8 cellular contexts compared by ENCODE assay signal in genomic region chr1:156214024-156214748, GRCh38. TPM values are rescaled to one million over a fixed set of nuclear protein-coding genes. Genes with fewer than 3 reads are reported as not detected.
DNase-seq lines count a peak whose midpoint lies in the region; ATAC-seq, FAIRE-seq and TF ChIP-seq lines count a peak whose summit lies in the region.

No MANE protein-coding gene starts in this region.

- 81% methylated on average over 16 of the region's 16 CpGs for WGBS in A549 (ENCODE audit: missing lambda C conversion rate)

- TF ChIP-seq RAD21 in A549 (conservative IDR thresholded peaks at IDR 0.05 in 1 of 2, IDR thresholded peaks at IDR 0.05 in 1 of 2): no peak

- no peaks in the 10 kb centered on the region for H3K27me3 Mint-ChIP-seq in type B pancreatic cell

- TF ChIP-seq CTCF in A549 (IDR thresholded peaks at IDR 0.05) (no peak), HEK293 (tag by site-specific recombination; IDR thresholded peaks at IDR 0.05) (no peak), type B pancreatic cell (conservative IDR thresholded peaks at IDR 0.05) (no peak)

- H3K9me3 ChIP-seq in A549 (no peaks in the 10 kb centered on the region), HEK293 (ENCODE audit: control insufficient read depth, insufficient read depth, low read depth, low read length) (no peaks in the 10 kb centered on the region)

- peak in 1 of 2 experiments; percentile 47 for DNase-seq in A549 (ENCODE audit: low read depth in 1 of 2, low spot score in 1 of 2)
- peak; percentile 21 for DNase-seq in activated T-helper 9 cell treated with anti-CD3 and anti-CD28 coated beads, Interleukin-2, amount 50 U/mL, for 16 hours (ENCODE audit: low read depth)
- DNase-seq in iris pigment epithelial cell (ENCODE audit: low read depth): peak; percentile 79
- no peak for DNase-seq in type B pancreatic cell (ENCODE audit: extremely low spot score, unreplicated experiment)
- DNase-seq in putamen (ENCODE audit: low spot score): no peak
- no peak for DNase-seq in NK-92 treated with Interleukin-12 subunit alpha and Interleukin-12 subunit beta, amount 100 ng/mL, for 24 hours (lab: John Stamatoyannopoulos, UW)

- H3K27ac ChIP-seq in A549: peak overlapping the region; percentile 93 to 96
- no peak overlapping the region for H3K27ac ChIP-seq in HEK293 (ENCODE audit: extremely low read depth, low read depth, low read length)

- H3K4me3 ChIP-seq in A549 (peak overlapping the region; percentile 65), HEK293 (ENCODE audit: low read depth, low read length) (peak overlapping the region; percentile 99)

- no peak for ATAC-seq in A549
- ATAC-seq in GM18511 (IDR thresholded peaks at IDR 0.05; ENCODE audit: unreplicated experiment): no peak

- POLR2A ChIA-PET in A549 (lab: Yijun Ruan, JAX) (interaction anchor here (1.6 to 2.1 kb wide), 4 partner anchors 11 to 91 kb away, joined by 5 to 37 read pairs (median 11); partner anchors contain the start of gene SLC25A44), HEK293 (lab: Yijun Ruan, JAX) (interaction anchor here (0.7 to 2.7 kb wide), 7 partner anchors 19 to 232 kb away, joined by 3 to 49 read pairs (median 5); partner anchors contain the start of gene SLC25A44)

- H3K36me3 Mint-ChIP-seq in type B pancreatic cell: peaks cover 20% of the 10 kb centered on the region

- H3K4me3 Mint-ChIP-seq in type B pancreatic cell: peak overlapping the region; percentile 91

- H3K4me1 ChIP-seq in A549 (peaks cover 13% of the 10 kb centered on the region; the same call in 2 of the 3 replicates), HEK293 (ENCODE audit: control insufficient read depth, insufficient read depth, low read length) (no peaks in the 10 kb centered on the region)

- no peaks in the 10 kb centered on the region for H3K9me3 Mint-ChIP-seq in type B pancreatic cell

- peaks cover 0 to 33% of the 10 kb centered on the region in 2 experiments; a peak in 2 of 3 replicates for H3K36me3 ChIP-seq in HEK293 (ENCODE audit: control insufficient read depth in 2 of 2, insufficient read depth in 1 of 2, low read length in 2 of 2)

- H3K27ac Mint-ChIP-seq in type B pancreatic cell: peak overlapping the region; percentile 95

- peak overlapping the region; percentile 95 for H3K4me2 ChIP-seq in A549

- CTCF ChIA-PET in A549 (lab: Yijun Ruan, JAX) (interaction anchor here (0.7 to 7.9 kb wide), 8 partner anchors 11 to 123 kb away, joined by 3 to 84 read pairs (median 4); partner anchors contain the start of gene SLC25A44), HEK293 (lab: Yijun Ruan, JAX) (interaction anchor here (0.6 to 3.9 kb wide), 8 partner anchors 11 to 561 kb away, joined by 3 to 29 read pairs (median 4); no protein-coding TSS in a partner anchor)

- TF ChIP-seq POLR2A in A549 (IDR thresholded peaks at IDR 0.05; ENCODE audit: low read length): no peak

- no peak for FAIRE-seq in A549 (lab: Jason Lieb, UNC)

- no peak for TF ChIP-seq EP300 in A549 (IDR thresholded peaks at IDR 0.05)

- peaks cover 4% of the 10 kb centered on the region for H3K4me1 Mint-ChIP-seq in type B pancreatic cell (ENCODE audit: unreplicated experiment)

TF ChIP-seq in A549, 52 proteins besides CTCF, POLR2A, EP300 and RAD21:
- TF ChIP-seq ZSCAN20 (CRISPR knock-in tag; IDR thresholded peaks at IDR 0.05): no peak
- TF ChIP-seq FOSL2 (IDR thresholded peaks at IDR 0.05): no peak
- peak; percentile 77 for TF ChIP-seq FOSL2 (CRISPR knock-in tag; IDR thresholded peaks at IDR 0.05)
- TF ChIP-seq TP53 (CRISPR knock-in tag; IDR thresholded peaks at IDR 0.05): no peak
- peak; percentile 81 for TF ChIP-seq NFE2L2 (conservative IDR thresholded peaks at IDR 0.05; ENCODE audit: low read length)
- no peak for TF ChIP-seq JUN (IDR thresholded peaks at IDR 0.05)
- peak; percentile 94 for TF ChIP-seq MAFK (IDR thresholded peaks at IDR 0.05; ENCODE audit: partially characterized antibody)
- TF ChIP-seq, protein P1, sequence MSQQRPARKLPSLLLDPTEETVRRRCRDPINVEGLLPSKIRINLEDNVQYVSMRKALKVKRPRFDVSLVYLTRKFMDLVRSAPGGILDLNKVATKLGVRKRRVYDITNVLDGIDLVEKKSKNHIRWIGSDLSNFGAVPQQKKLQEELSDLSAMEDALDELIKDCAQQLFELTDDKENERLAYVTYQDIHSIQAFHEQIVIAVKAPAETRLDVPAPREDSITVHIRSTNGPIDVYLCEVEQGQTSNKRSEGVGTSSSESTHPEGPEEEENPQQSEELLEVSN (IDR thresholded peaks at IDR 0.05; ENCODE audit: borderline replicate concordance, low read depth): no peak

TF ChIP-seq in HEK293, 187 proteins besides CTCF, POLR2A, EP300 and RAD21 (continues in another document):
- TF ChIP-seq ZNF184 (tag by site-specific recombination; IDR thresholded peaks at IDR 0.05) (no peak), ZNF571 (tag by site-specific recombination; IDR thresholded peaks at IDR 0.05) (no peak), ZNF10 (tag by site-specific recombination; IDR thresholded peaks at IDR 0.05) (no peak), ZNF654 (tag by site-specific recombination; IDR thresholded peaks at IDR 0.05; ENCODE audit: low read depth) (no peak), ZSCAN23 (tag by site-specific recombination; IDR thresholded peaks at IDR 0.05) (no peak), ZNF501 (tag by site-specific recombination; IDR thresholded peaks at IDR 0.05) (no peak)
- TF ChIP-seq, protein P2, sequence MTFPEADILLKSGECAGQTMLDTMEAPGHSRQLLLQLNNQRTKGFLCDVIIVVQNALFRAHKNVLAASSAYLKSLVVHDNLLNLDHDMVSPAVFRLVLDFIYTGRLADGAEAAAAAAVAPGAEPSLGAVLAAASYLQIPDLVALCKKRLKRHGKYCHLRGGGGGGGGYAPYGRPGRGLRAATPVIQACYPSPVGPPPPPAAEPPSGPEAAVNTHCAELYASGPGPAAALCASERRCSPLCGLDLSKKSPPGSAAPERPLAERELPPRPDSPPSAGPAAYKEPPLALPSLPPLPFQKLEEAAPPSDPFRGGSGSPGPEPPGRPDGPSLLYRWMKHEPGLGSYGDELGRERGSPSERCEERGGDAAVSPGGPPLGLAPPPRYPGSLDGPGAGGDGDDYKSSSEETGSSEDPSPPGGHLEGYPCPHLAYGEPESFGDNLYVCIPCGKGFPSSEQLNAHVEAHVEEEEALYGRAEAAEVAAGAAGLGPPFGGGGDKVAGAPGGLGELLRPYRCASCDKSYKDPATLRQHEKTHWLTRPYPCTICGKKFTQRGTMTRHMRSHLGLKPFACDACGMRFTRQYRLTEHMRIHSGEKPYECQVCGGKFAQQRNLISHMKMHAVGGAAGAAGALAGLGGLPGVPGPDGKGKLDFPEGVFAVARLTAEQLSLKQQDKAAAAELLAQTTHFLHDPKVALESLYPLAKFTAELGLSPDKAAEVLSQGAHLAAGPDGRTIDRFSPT (tag by site-specific recombination; IDR thresholded peaks at IDR 0.05): peak; percentile 31; the same call in 1 of the 2 replicates

RNA-seq across cellular contexts. Expression of gene PMF1, which starts 1.4 kb away (rescaled TPM):
- polyA plus RNA-seq in A549 (2011; rRNA removed) (61.4 and 63.9 TPM in 2 replicates), A549 (2017; fragmentation: RNase III; extraction: RNeasy Plus Mini Kit Qiagen cat#74134 plus additional on column Dnase treatment) (57.7 to 59.8 TPM (median 59.4 TPM) in 3 replicates)
- 104 and 111 TPM in 2 replicates for polyA plus RNA-seq in A549 (2012; cell fraction: cytosol; rRNA removed)
- polyA plus RNA-seq in A549 (2012; cell fraction: nucleus; rRNA removed): 92.8 and 122 TPM in 2 replicates
- 22.0 and 25.5 TPM in 2 replicates for polyA minus RNA-seq in A549 (2011; rRNA and poly(A)+ RNA removed)
- total RNA-seq in type B pancreatic cell (ENCODE audit: low replicate concordance): 56.1 and 62.0 TPM in 2 replicates

RNA-seq across cellular contexts. Expression of gene SLC25A44, which starts 20.3 kb away (rescaled TPM):
- polyA plus RNA-seq in A549 (2011; rRNA removed): 30.7 and 38.8 TPM in 2 replicates
- polyA plus RNA-seq in A549 (2012; cell fraction: cytosol; rRNA removed): 19.9 and 24.4 TPM in 2 replicates
- 11.8 and 17.0 TPM in 2 replicates for polyA plus RNA-seq in A549 (2012; cell fraction: nucleus; rRNA removed)
- 22.7 to 25.1 TPM (median 23.1 TPM) in 3 replicates for polyA plus RNA-seq in A549 (2017; fragmentation: RNase III; extraction: RNeasy Plus Mini Kit Qiagen cat#74134 plus additional on column Dnase treatment)
- 34.0 and 47.4 TPM in 2 replicates for polyA minus RNA-seq in A549 (2011; rRNA and poly(A)+ RNA removed)
- total RNA-seq in type B pancreatic cell (ENCODE audit: low replicate concordance): 18.6 and 21.8 TPM in 2 replicates

RNA-seq across cellular contexts. Expression of gene BGLAP, which starts 27.8 kb away (rescaled TPM):
- polyA plus RNA-seq in A549 (2011; rRNA removed): 0.12 and 0.42 TPM in 2 replicates
- 0.53 and 0.56 TPM in 2 replicates for polyA plus RNA-seq in A549 (2012; cell fraction: cytosol; rRNA removed)
- 3.5 and 4.8 TPM in 2 replicates for polyA plus RNA-seq in A549 (2012; cell fraction: nucleus; rRNA removed)
- polyA plus RNA-seq in A549 (2017; fragmentation: RNase III; extraction: RNeasy Plus Mini Kit Qiagen cat#74134 plus additional on column Dnase treatment): 0.23 to 0.30 TPM in 2 of 3 replicates, not detected in the other
- 0.54 TPM in 1 of 2 replicates, not detected in the other for polyA minus RNA-seq in A549 (2011; rRNA and poly(A)+ RNA removed)
- total RNA-seq in type B pancreatic cell (ENCODE audit: low replicate concordance): 0.64 and 3.1 TPM in 2 replicates

RNA-seq across cellular contexts. Expression of gene PAQR6, which starts 33.7 kb away (rescaled TPM):
- polyA plus RNA-seq in A549 (2011; rRNA removed): 2.4 and 2.8 TPM in 2 replicates
- polyA plus RNA-seq in A549 (2012; cell fraction: cytosol; rRNA removed): 2.1 and 3.1 TPM in 2 replicates
- 42.4 and 46.8 TPM in 2 replicates for polyA plus RNA-seq in A549 (2012; cell fraction: nucleus; rRNA removed)
- 5.6 to 10.6 TPM (median 8.6 TPM) in 3 replicates for polyA plus RNA-seq in A549 (2017; fragmentation: RNase III; extraction: RNeasy Plus Mini Kit Qiagen cat#74134 plus additional on column Dnase treatment)
- polyA minus RNA-seq in A549 (2011; rRNA and poly(A)+ RNA removed): 0.29 and 1.1 TPM in 2 replicates
- total RNA-seq in type B pancreatic cell (ENCODE audit: low replicate concordance): 9.2 and 19.0 TPM in 2 replicates

Comparison
In these comparisons a context has a peak if more than half of its experiments do, and no peak if none do; other contexts are left out.
1. DNase-seq: peak in activated T-helper 9 cell treated with anti-CD3 and anti-CD28 coated beads, Interleukin-2, amount 50 U/mL, for 16 hours (single experiment) and iris pigment epithelial cell (single experiment); none in type B pancreatic cell (single experiment), putamen (single experiment) and NK-92 treated with Interleukin-12 subunit alpha and Interleukin-12 subunit beta, amount 100 ng/mL, for 24 hours (single experiment).